18 cellular contexts compared by ENCODE assay signal in the genomic region with DNA sequence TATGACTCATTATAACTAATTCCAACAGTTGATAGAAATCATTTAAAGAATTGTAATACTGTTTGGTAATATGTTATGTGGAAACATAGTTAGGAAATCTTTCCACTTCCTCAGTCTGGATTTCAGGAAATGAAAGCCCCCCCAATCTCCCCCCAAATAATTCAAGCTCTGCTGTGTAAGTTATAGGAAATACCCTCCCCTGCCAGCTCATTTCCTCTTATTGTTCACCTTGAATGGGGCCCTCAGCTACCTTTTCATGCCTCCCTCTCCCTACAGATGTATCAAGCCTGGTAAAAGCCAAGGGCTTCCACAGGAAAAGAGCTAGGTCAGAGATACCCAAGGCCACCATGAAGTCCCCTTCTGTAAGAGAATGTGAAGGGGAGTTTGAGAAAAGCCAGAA.
DNase-seq lines count a peak whose midpoint lies in the region; ATAC-seq and TF ChIP-seq lines count a peak whose summit lies in the region.
"Had no signal": no experiment of that assay in that cellular context is flagged by ENCODE, and none has a peak within 500 bp of the region (broad histone marks: within the 10 kb centered on the region; RNA-seq: fewer than 3 reads in every experiment).

No MANE protein-coding gene starts in this region.

- H3K4me1 Mint-ChIP-seq in GM23338, result peaks cover 11% of the 10 kb centered on the region
- H3K4me1 Mint-ChIP-seq in H9, result peaks cover 11 to 12% of the 10 kb centered on the region in 2 experiments
- H3K4me1 Mint-ChIP-seq: CD4-positive, CD25-positive, alpha-beta regulatory T cell; CD8-positive, alpha-beta memory T cell had no signal

- no peak overlapping the region for H3K4me3 ChIP-seq in GM23338

- H3K27me3 Mint-ChIP-seq in GM23338 (ENCODE audit: insufficient read depth, low read depth, poor library complexity) (peaks cover 4% of the 10 kb centered on the region), H9 (ENCODE audit: low read depth) (no peaks in the 10 kb centered on the region; the same call in 1 of the 2 replicates)
- H3K27me3 Mint-ChIP-seq: CD4-positive, CD25-positive, alpha-beta regulatory T cell; CD8-positive, alpha-beta memory T cell had no signal

- H2AFZ ChIP-seq in GM23338 (no peak overlapping the region), H9 (ENCODE audit: low read length) (no peak overlapping the region)

- no peak overlapping the region for H2BK120ac ChIP-seq in H9 (ENCODE audit: low read depth, low read length, poor library complexity, severe bottlenecking)

- H3K36me3 Mint-ChIP-seq in GM23338 (ENCODE audit: low read depth) (no peaks in the 10 kb centered on the region), H9 (ENCODE audit: insufficient read depth in 1 of 3, low read depth in 3 of 3) (no peaks in the 10 kb centered on the region; a peak in 1 of 7 replicates)
- H3K36me3 Mint-ChIP-seq: CD4-positive, CD25-positive, alpha-beta regulatory T cell; CD8-positive, alpha-beta memory T cell had no signal

- H4K20me1 ChIP-seq in GM23338 (replicated peaks; ENCODE audit: insufficient read depth), result no peaks in the 10 kb centered on the region
- H4K20me1 ChIP-seq in H9 (ENCODE audit: control insufficient read depth, insufficient read depth, insufficient read length), result no peaks in the 10 kb centered on the region

- H3K27ac ChIP-seq in GM23338 (ENCODE audit: low read depth) (no peak overlapping the region), H9 (ENCODE audit: insufficient read length, low read depth, low read length) (no peak overlapping the region)
- H3K27ac ChIP-seq: HL-60 had no signal

- H3K27ac Mint-ChIP-seq in GM23338 (no peak overlapping the region), H9 (peak overlapping the region in 2 of 3 experiments; percentile 20 to 23; a peak in 3 of 7 replicates)
- H3K27ac Mint-ChIP-seq: CD4-positive, CD25-positive, alpha-beta regulatory T cell; CD8-positive, alpha-beta memory T cell had no signal

- H3K9me3 ChIP-seq in H9 (ENCODE audit: control insufficient read depth, low read depth, low read length), result no peaks in the 10 kb centered on the region
- H3K9me3 ChIP-seq: BE2C had no signal

- H3K79me1 ChIP-seq in H9 (ENCODE audit: insufficient read depth, low read depth, low read length, poor library complexity, severe bottlenecking), result no peaks in the 10 kb centered on the region

- no peak overlapping the region for H3K23ac ChIP-seq in H9 (ENCODE audit: insufficient read length, low read depth, low read length)

- no peak overlapping the region for H2BK12ac ChIP-seq in H9 (ENCODE audit: insufficient read length, low read depth, low read length)

- H2AK5ac ChIP-seq in H9 (ENCODE audit: insufficient read length, low read length), result no peak overlapping the region

- no peak overlapping the region for H2BK5ac ChIP-seq in H9 (ENCODE audit: insufficient read length, low read length)

- H3K4me1 ChIP-seq in GM23338 (ENCODE audit: insufficient read depth) (peaks cover 8% of the 10 kb centered on the region; the same call in 1 of the 2 replicates), H9 (ENCODE audit: insufficient read depth, low read length) (peaks cover 2% of the 10 kb centered on the region; the same call in 1 of the 2 replicates)
- H3K4me1 ChIP-seq: BE2C had no signal

- no peaks in the 10 kb centered on the region; the same call in 1 of the 2 replicates for H3K9me2 ChIP-seq in GM23338 (ENCODE audit: insufficient read depth)

- DNase-seq in GM23338 (ENCODE audit: low spot score) (peak; percentile 6), H9 (no peak), dermis microvascular lymphatic vessel endothelial cell (ENCODE audit: low read depth in 2 of 2) (peak; percentile 28 to 76), glomerular endothelial cell (ENCODE audit: extremely low read depth, low read depth, low spot score) (peak; percentile 34), NCI-H510A (lab: John Stamatoyannopoulos, UW) (no peak)
- DNase-seq in activated T-cell treated with anti-CD3 and anti-CD28 coated beads, Interleukin-2, amount 50 U/mL, for 48 hours, result no peak
- DNase-seq: ACHN; BE2C; C1 segment of cervical spinal cord; CD4-positive, CD25-positive, alpha-beta regulatory T cell; CD8-positive, alpha-beta memory T cell; COR-L47; DMS 273 treated with DMSO at 0.1 percent for 48 hours; DMS79; GF-D8; HCEC 1CT had no signal

- H3K9ac ChIP-seq in H9 (ENCODE audit: extremely low read depth, insufficient read length, low read length), result no peak overlapping the region

- no peak overlapping the region for H3K14ac ChIP-seq in H9 (ENCODE audit: insufficient read depth, low read length)

- no peak overlapping the region for H2BK20ac ChIP-seq in H9 (ENCODE audit: low read depth, low read length, poor library complexity, severe bottlenecking)

- TF ChIP-seq CTCF in GM23338 (conservative IDR thresholded peaks at IDR 0.05; ENCODE audit: low read depth in 2 of 2), result no peak
- no peak for TF ChIP-seq CTCF in H9 (conservative IDR thresholded peaks at IDR 0.05)

- no peaks in the 10 kb centered on the region for H3F3A ChIP-seq in GM23338 (replicated peaks; ENCODE audit: low read depth)

- ATAC-seq in GM23338 (no peak), GM18498 (IDR thresholded peaks at IDR 0.05; ENCODE audit: unreplicated experiment) (no peak)

- H3K79me2 ChIP-seq in GM23338 (replicated peaks; ENCODE audit: insufficient read depth), result no peaks in the 10 kb centered on the region
- H3K79me2 ChIP-seq in H9 (ENCODE audit: insufficient read depth, low read length), result no peaks in the 10 kb centered on the region

- no peak overlapping the region for H3T11ph ChIP-seq in H9 (ENCODE audit: low read length)

- H4K8ac ChIP-seq in H9 (replicated peaks; ENCODE audit: insufficient read length, low read depth, low read length), result no peak overlapping the region

- H3K56ac ChIP-seq in H9 (ENCODE audit: insufficient read length, low read depth, low read length), result no peak overlapping the region

- H3K23me2 ChIP-seq in H9 (ENCODE audit: insufficient read length, low read depth, low read length, poor library complexity, severe bottlenecking), result no peaks in the 10 kb centered on the region

- no peak overlapping the region for H3K18ac ChIP-seq in H9 (ENCODE audit: insufficient read length, low read depth, low read length)

- no peaks in the 10 kb centered on the region for H3K36me3 ChIP-seq in GM23338 (ENCODE audit: insufficient read depth)
- H3K36me3 ChIP-seq: BE2C had no signal

- H3K4me2 ChIP-seq in GM23338 (no peak overlapping the region), H9 (ENCODE audit: insufficient read depth, insufficient read length, low read length) (no peak overlapping the region)

- no peak overlapping the region for H3K4ac ChIP-seq in H9 (ENCODE audit: low read depth, low read length)

- H4K5ac ChIP-seq in H9 (ENCODE audit: insufficient read length, low read depth, low read length), result no peak overlapping the region

- no peaks in the 10 kb centered on the region for H3K27me3 ChIP-seq in GM23338 (ENCODE audit: insufficient read depth)
- no peaks in the 10 kb centered on the region for H3K27me3 ChIP-seq in H9 (ENCODE audit: insufficient read depth, low read length)
- H3K27me3 ChIP-seq: BE2C had no signal

- H3K9me3 Mint-ChIP-seq in GM23338 (no peaks in the 10 kb centered on the region), H9 (no peaks in the 10 kb centered on the region)

- H2BK15ac ChIP-seq in H9 (ENCODE audit: low read depth, low read length), result no peak overlapping the region

- no peak overlapping the region for H3K4me3 Mint-ChIP-seq in GM23338
- H3K4me3 Mint-ChIP-seq in H9, result no peak overlapping the region
- H3K4me3 Mint-ChIP-seq: CD4-positive, CD25-positive, alpha-beta regulatory T cell; CD8-positive, alpha-beta memory T cell had no signal

- no peak overlapping the region for H4K91ac ChIP-seq in H9 (ENCODE audit: insufficient read length, low read depth, low read length)

TF ChIP-seq in GM23338, 12 proteins besides CTCF, POLR2A, EP300 and RAD21 (continues in another document):
- no peak for TF ChIP-seq EZH2 (IDR thresholded peaks at IDR 0.05; ENCODE audit: low read depth, unreplicated experiment)

Comparison
In these comparisons a context has a peak if more than half of its experiments do, and no peak if none do; other contexts are left out.
1. DNase-seq: peak in GM23338 (single experiment), dermis microvascular lymphatic vessel endothelial cell (2 of 2) and glomerular endothelial cell (single experiment); none in H9 (single experiment), NCI-H510A (single experiment) and activated T-cell treated with anti-CD3 and anti-CD28 coated beads, Interleukin-2, amount 50 U/mL, for 48 hours (0 of 2).